In the genomic region with DNA sequence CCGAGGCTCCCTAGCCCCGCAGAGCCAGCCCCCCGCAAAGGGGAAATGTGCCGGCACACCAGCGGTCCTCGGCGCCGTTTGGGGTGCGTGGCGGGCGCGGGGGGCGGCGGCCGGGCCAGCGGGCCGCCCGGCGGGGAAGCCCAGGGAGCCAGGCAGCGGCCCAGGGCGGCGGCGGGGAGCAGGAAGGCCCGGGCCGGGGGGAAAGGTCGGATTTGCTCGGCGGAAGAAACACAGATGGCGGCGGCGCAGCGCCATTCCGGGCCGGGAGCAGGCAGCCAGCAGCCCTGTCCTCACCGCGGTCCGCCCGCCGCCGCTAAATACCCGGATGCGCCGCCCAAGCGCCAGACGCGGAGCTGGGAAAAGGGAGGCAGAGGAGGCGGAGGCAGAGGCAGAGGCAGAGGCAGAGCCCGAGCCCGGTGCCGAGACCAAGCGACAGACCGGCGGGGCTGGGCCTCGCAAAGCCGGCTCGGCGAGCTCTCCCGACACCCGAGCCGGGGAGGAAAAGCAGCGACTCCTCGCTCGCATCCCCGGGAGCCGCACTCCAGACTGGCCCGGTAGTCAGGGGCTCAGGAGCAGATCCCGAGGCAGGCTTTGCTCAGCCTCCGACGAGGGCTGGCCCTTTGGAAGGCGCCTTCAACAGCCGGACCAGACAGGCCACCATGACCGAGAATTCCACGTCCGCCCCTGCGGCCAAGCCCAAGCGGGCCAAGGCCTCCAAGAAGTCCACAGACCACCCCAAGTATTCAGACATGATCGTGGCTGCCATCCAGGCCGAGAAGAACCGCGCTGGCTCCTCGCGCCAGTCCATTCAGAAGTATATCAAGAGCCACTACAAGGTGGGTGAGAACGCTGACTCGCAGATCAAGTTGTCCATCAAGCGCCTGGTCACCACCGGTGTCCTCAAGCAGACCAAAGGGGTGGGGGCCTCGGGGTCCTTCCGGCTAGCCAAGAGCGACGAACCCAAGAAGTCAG, we compare ENCODE assay signal across 8 cellular contexts. TPM values are rescaled to one million over a fixed set of nuclear protein-coding genes. Genes with fewer than 3 reads are reported as not detected.
DNase-seq lines count a peak whose midpoint lies in the region; ATAC-seq and TF ChIP-seq lines count a peak whose summit lies in the region.

No MANE protein-coding gene starts in this region.

- peaks cover 26 to 49% (median 47%) of the 10 kb centered on the region in 3 donors for H3K4me1 Mint-ChIP-seq in naive B cell
- H3K4me1 Mint-ChIP-seq in stimulated activated memory B cell treated with anti-CD40 and anti-IgM and Interleukin-4, amounts not matched to agents 10 μg/mL and 1 μg/mL and 100 μg/mL, for 72 hours, result peaks cover 53% of the 10 kb centered on the region

- H3K27me3 Mint-ChIP-seq in naive B cell, result peaks cover 49 to 86% (median 55%) of the 10 kb centered on the region in 3 donors
- H3K27me3 Mint-ChIP-seq in stimulated activated memory B cell treated with anti-CD40 and anti-IgM and Interleukin-4, amounts not matched to agents 10 μg/mL and 1 μg/mL and 100 μg/mL, for 72 hours, result peaks cover 77% of the 10 kb centered on the region

- peak overlapping the region; percentile 70 for H3K4me3 ChIP-seq in HFF-Myc (replicated peaks; ENCODE audit: low read depth, low read length)

- peak overlapping the region; percentile 56 to 92 (median 74) for H3K4me3 Mint-ChIP-seq in naive B cell
- H3K4me3 Mint-ChIP-seq in stimulated activated memory B cell treated with anti-CD40 and anti-IgM and Interleukin-4, amounts not matched to agents 10 μg/mL and 1 μg/mL and 100 μg/mL, for 72 hours, result peak overlapping the region; percentile 64

- H3K36me3 Mint-ChIP-seq in naive B cell, result no peaks in the 10 kb centered on the region
- H3K36me3 Mint-ChIP-seq in stimulated activated memory B cell treated with anti-CD40 and anti-IgM and Interleukin-4, amounts not matched to agents 10 μg/mL and 1 μg/mL and 100 μg/mL, for 72 hours, result no peaks in the 10 kb centered on the region

- peak overlapping the region in 2 of 6 donors; percentile 55 to 82 for H3K27ac Mint-ChIP-seq in naive B cell
- H3K27ac Mint-ChIP-seq in stimulated activated memory B cell treated with anti-CD40 and anti-IgM and Interleukin-4, amounts not matched to agents 10 μg/mL and 1 μg/mL and 100 μg/mL, for 72 hours, result peak overlapping the region; percentile 63

- peaks cover 0 to 3% (median 0%) of the 10 kb centered on the region in 7 donors for H3K9me3 Mint-ChIP-seq in naive B cell
- no peaks in the 10 kb centered on the region for H3K9me3 Mint-ChIP-seq in stimulated activated memory B cell treated with anti-CD40 and anti-IgM and Interleukin-4, amounts not matched to agents 10 μg/mL and 1 μg/mL and 100 μg/mL, for 72 hours

- no peak for TF ChIP-seq CTCF in HFF-Myc (IDR thresholded peaks at IDR 0.05; ENCODE audit: low read depth, low read length, missing control alignments)

- DNase-seq in AG08396 (ENCODE audit: low spot score) (peak; percentile 93), HFF-Myc (ENCODE audit: extremely low read depth, low read depth) (peak; percentile 41), RPMI8226 (peak; percentile 87), fibroblast of peridontal ligament (ENCODE audit: extremely low read depth) (peak; percentile 75), naive B cell (peak; percentile 43)
- DNase-seq in activated effector memory CD4-positive, alpha-beta T cell treated with Interleukin-2 at 50 U/mL for 16 hours, result peak; percentile 47

- ATAC-seq in naive B cell (ENCODE audit: low read depth in 2 of 2) (peak; percentile 23 to 40), GM19035 (IDR thresholded peaks at IDR 0.05; ENCODE audit: unreplicated experiment) (no peak)
- ATAC-seq in stimulated activated memory B cell treated with anti-CD40 and anti-IgM and Interleukin-4, amounts not matched to agents 10 μg/mL and 1 μg/mL and 100 μg/mL, for 72 hours, result peak; percentile 18

RNA-seq across cellular contexts. Expression of gene GCAT, which starts 2.6 kb away (rescaled TPM):
- not detected for polyA plus RNA-seq in naive B cell (ENCODE audit: low read depth in 6 of 6)

RNA-seq across cellular contexts. Expression of gene GALR3, which starts 18.0 kb away (rescaled TPM):
- not detected for polyA plus RNA-seq in naive B cell (ENCODE audit: low read depth in 6 of 6)

RNA-seq across cellular contexts. Expression of gene ANKRD54, which starts 39.0 kb away (rescaled TPM):
- polyA plus RNA-seq in naive B cell (ENCODE audit: low read depth in 6 of 6), result 10 to 100 TPM in 4 of 6 donors, 1 to 10 TPM in 2; 2.6 to 19.3 (median 14.4) TPM

RNA-seq across cellular contexts. Expression of gene EIF3L, which starts 44.0 kb away (rescaled TPM):
- polyA plus RNA-seq in naive B cell (ENCODE audit: low read depth in 6 of 6), result 100 to 1,000 TPM; 260 to 316 (median 300) TPM

Comparison
In these comparisons a context has a peak if more than half of its experiments do, and no peak if none do; other contexts are left out.
1. DNase-seq: peak in every context shown above with its lines; median percentile 93 in AG08396; 87 in RPMI8226; 75 in fibroblast of peridontal ligament; 47 in activated effector memory CD4-positive, alpha-beta T cell treated with Interleukin-2 at 50 U/mL for 16 hours; 43 in naive B cell; 41 in HFF-Myc.